Comparison of ENCODE assay signal across 18 cellular contexts in the genomic region with DNA sequence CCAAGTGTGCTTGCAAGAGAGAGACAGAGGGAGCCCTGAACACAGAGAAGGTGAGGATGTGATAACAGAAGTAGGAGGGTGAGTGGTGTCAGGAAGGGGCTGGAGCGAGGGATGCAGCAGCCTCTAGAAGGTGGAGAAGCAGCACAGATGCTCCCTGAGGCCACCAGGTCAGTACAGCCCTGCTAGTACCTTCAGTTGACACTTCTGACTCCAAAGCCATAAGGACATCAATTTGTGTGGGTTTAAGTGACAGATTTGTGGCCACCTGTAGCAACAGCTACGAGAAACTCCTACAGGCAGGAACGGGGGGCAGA. TPM values are rescaled to one million over a fixed set of nuclear protein-coding genes. Genes with fewer than 3 reads are reported as not detected.
DNase-seq lines count a peak whose midpoint lies in the region; ATAC-seq and TF ChIP-seq lines count a peak whose summit lies in the region.
"Had no signal": no experiment of that assay in that cellular context is flagged by ENCODE, and none has a peak within 500 bp of the region (broad histone marks: within the 10 kb centered on the region; RNA-seq: fewer than 3 reads in every experiment).

No MANE protein-coding gene starts in this region.

- peak; percentile 12 to 20 for ATAC-seq in activated T-cell treated with anti-CD3 and anti-CD28 coated beads, Interleukin-2, amount 50 U/mL, for 72 hours (replicated peaks in 1 of 2)
- ATAC-seq in memory B cell (ENCODE audit: low read depth) (no peak), HG03521 (IDR thresholded peaks at IDR 0.05; ENCODE audit: unreplicated experiment) (no peak)

- H3K4me2 ChIP-seq in MM.1S (ENCODE audit: low read depth, low read length), result peak overlapping the region; percentile 68; the same call in 1 of the 2 replicates

- no peak overlapping the region for H3K27ac ChIP-seq in MM.1S (ENCODE audit: low read length)
- H3K27ac ChIP-seq: heart right ventricle, left ventricle myocardium inferior, sigmoid colon, thyroid gland had no signal

- no peaks in the 10 kb centered on the region for H3K27me3 Mint-ChIP-seq in activated T-cell treated with anti-CD3 and anti-CD28 coated beads, Interleukin-2, amount 50 U/mL, for 72 hours (ENCODE audit: low read depth)
- peaks cover 5% of the 10 kb centered on the region for H3K27me3 Mint-ChIP-seq in memory B cell

- H3K27ac Mint-ChIP-seq in activated T-cell treated with anti-CD3 and anti-CD28 coated beads, Interleukin-2, amount 50 U/mL, for 72 hours, result no peak overlapping the region
- peak overlapping the region; percentile 36 for H3K27ac Mint-ChIP-seq in memory B cell
- H3K27ac Mint-ChIP-seq: activated CD4-positive, alpha-beta T cell treated with anti-CD3 and anti-CD28 coated beads for 36 hours; nephron progenitor cell had no signal

- H3K4me3 ChIP-seq in MM.1S (ENCODE audit: low read length), result no peak overlapping the region
- H3K4me3 ChIP-seq: thyroid gland had no signal

- no peak overlapping the region for H2AFZ ChIP-seq in MM.1S (ENCODE audit: low read length)

- H3K36me3 Mint-ChIP-seq in activated T-cell treated with anti-CD3 and anti-CD28 coated beads, Interleukin-2, amount 50 U/mL, for 72 hours (ENCODE audit: insufficient read depth in 2 of 2), result no peaks in the 10 kb centered on the region
- no peaks in the 10 kb centered on the region for H3K36me3 Mint-ChIP-seq in memory B cell
- H3K36me3 Mint-ChIP-seq: CD4-positive, CD25-positive, alpha-beta regulatory T cell; immature natural killer cell had no signal

- H4K20me1 ChIP-seq in MM.1S (ENCODE audit: insufficient read depth, low read length), result no peaks in the 10 kb centered on the region

- no peaks in the 10 kb centered on the region for H3K27me3 ChIP-seq in MM.1S (replicated peaks; ENCODE audit: insufficient read depth, low read length)
- H3K27me3 ChIP-seq: thyroid gland had no signal

- TF ChIP-seq CTCF in MM.1S (IDR thresholded peaks at IDR 0.05; ENCODE audit: low read length), result no peak

- no peaks in the 10 kb centered on the region for H3K9me2 ChIP-seq in MM.1S (replicated peaks; ENCODE audit: insufficient read depth, low read length)

- no peaks in the 10 kb centered on the region for H3K9me3 ChIP-seq in MM.1S (replicated peaks; ENCODE audit: insufficient read depth, low read length)
- H3K9me3 ChIP-seq: heart right ventricle, left ventricle myocardium inferior, sigmoid colon, thyroid gland had no signal

- no peaks in the 10 kb centered on the region for H3K36me3 ChIP-seq in MM.1S (replicated peaks; ENCODE audit: insufficient read depth, low read length)
- H3K36me3 ChIP-seq: left ventricle myocardium inferior, sigmoid colon, thyroid gland had no signal

- peak overlapping the region; percentile 84 to 88 for H3K4me3 Mint-ChIP-seq in activated T-cell treated with anti-CD3 and anti-CD28 coated beads, Interleukin-2, amount 50 U/mL, for 72 hours
- no peak overlapping the region for H3K4me3 Mint-ChIP-seq in memory B cell

- no peaks in the 10 kb centered on the region for H3K9me3 Mint-ChIP-seq in activated T-cell treated with anti-CD3 and anti-CD28 coated beads, Interleukin-2, amount 50 U/mL, for 72 hours
- no peaks in the 10 kb centered on the region for H3K9me3 Mint-ChIP-seq in memory B cell
- H3K9me3 Mint-ChIP-seq: immature natural killer cell had no signal

- H3F3A ChIP-seq in MM.1S (ENCODE audit: insufficient read depth, low read length), result no peaks in the 10 kb centered on the region

- H3K9ac ChIP-seq in MM.1S (ENCODE audit: low read length), result no peak overlapping the region

- no peaks in the 10 kb centered on the region for H3K79me2 ChIP-seq in MM.1S (ENCODE audit: low read length)

- DNase-seq in activated T-cell treated with anti-CD3 and anti-CD28 coated beads, Interleukin-2, amount 50 U/mL, for 72 hours, result no peak
- DNase-seq in activated T-cell treated with anti-CD3 and anti-CD28 coated beads, Interleukin-2, amount 50 U/mL, for 48 hours, result no peak
- no peak for DNase-seq in MM.1S
- no peak for DNase-seq in memory B cell (ENCODE audit: low spot score in 2 of 2)
- DNase-seq in SIG-M5 treated with dmso at 0.1 percent for 504 hours (lab: John Stamatoyannopoulos, UW; ENCODE audit: unreplicated experiment), result no peak
- DNase-seq: DMS 273 treated with DMSO at 0.1 percent for 48 hours had no signal

- peaks cover 20% of the 10 kb centered on the region for H3K4me1 Mint-ChIP-seq in activated T-cell treated with anti-CD3 and anti-CD28 coated beads, Interleukin-2, amount 50 U/mL, for 72 hours (ENCODE audit: low read depth)
- H3K4me1 Mint-ChIP-seq in memory B cell, result peaks cover 28% of the 10 kb centered on the region

- peaks cover 4% of the 10 kb centered on the region; the same call in 1 of the 2 replicates for H3K4me1 ChIP-seq in MM.1S (ENCODE audit: low read length)

RNA-seq across cellular contexts. Expression of a gene that starts 6.9 kb away (rescaled TPM):
- not detected for total RNA-seq in activated T-cell treated with anti-CD3 and anti-CD28 coated beads, Interleukin-2, amount 50 U/mL, for 72 hours
- total RNA-seq: activated CD4-positive, alpha-beta T cell treated with anti-CD3 and anti-CD28 coated beads for 36 hours; cardiac septum; CD4-positive, CD25-positive, alpha-beta regulatory T cell; dermis blood vessel endothelial cell; left ventricle myocardium inferior; M059J; sigmoid colon; thyroid gland had no signal

RNA-seq across cellular contexts. Expression of a gene that starts 10.1 kb away (rescaled TPM):
- 10 to 100 TPM; 59.9 to 66.6 TPM for total RNA-seq in activated T-cell treated with anti-CD3 and anti-CD28 coated beads, Interleukin-2, amount 50 U/mL, for 72 hours

RNA-seq across cellular contexts. Expression of a gene that starts 22.6 kb away (rescaled TPM):
- total RNA-seq in activated T-cell treated with anti-CD3 and anti-CD28 coated beads, Interleukin-2, amount 50 U/mL, for 72 hours, result 1 to 10 TPM in 1 of 2 donors, not detected in 1; 1.1 TPM
- total RNA-seq: M059J had no signal

RNA-seq across cellular contexts. Expression of a gene that starts 52.2 kb away (rescaled TPM):
- total RNA-seq in activated T-cell treated with anti-CD3 and anti-CD28 coated beads, Interleukin-2, amount 50 U/mL, for 72 hours, result 10 to 100 TPM; 18.4 to 21.6 TPM

RNA-seq across cellular contexts. Expression of a gene that starts 52.7 kb away (rescaled TPM):
- 10 to 100 TPM; 30.3 to 30.7 TPM for total RNA-seq in activated T-cell treated with anti-CD3 and anti-CD28 coated beads, Interleukin-2, amount 50 U/mL, for 72 hours

Comparison
In these comparisons a context has a peak if more than half of its experiments do, and no peak if none do; other contexts are left out.
1. ATAC-seq: peak in activated T-cell treated with anti-CD3 and anti-CD28 coated beads, Interleukin-2, amount 50 U/mL, for 72 hours (2 of 2); none in memory B cell (single experiment) and HG03521 (single experiment).